Comparison of ENCODE assay signal across 1 cellular context in genomic region chr17:63039899-63040602, GRCh38.
TF ChIP-seq lines count a peak whose summit lies in the region.

No MANE protein-coding gene starts in this region.

TF ChIP-seq in HCT116, 20 proteins besides CTCF, POLR2A, EP300 and RAD21 (continued from another document):
- TF ChIP-seq ZBTB33 (IDR thresholded peaks at IDR 0.05; ENCODE audit: extremely low read depth, insufficient replicate concordance, low read length) (no peak), SP1 (IDR thresholded peaks at IDR 0.05; ENCODE audit: low read depth) (peak; percentile 44; the same call in 1 of the 2 replicates), ATF3 (IDR thresholded peaks at IDR 0.05) (no peak), POLR2AphosphoS5 (IDR thresholded peaks at IDR 0.05; ENCODE audit: low read depth, low read length) (no peak)
